Comparison of ENCODE assay signal across 4 cellular contexts in genomic region chr7:21524680-21525079, GRCh38.
"Had no signal": no experiment of that assay in that cellular context is flagged by ENCODE, and none has a peak within 500 bp of the region (broad histone marks: within the 10 kb centered on the region; RNA-seq: fewer than 3 reads in every experiment).

No MANE protein-coding gene starts in this region.

- H3K27ac ChIP-seq: HL-60, KMS-11 had no signal

- H3K4me3 ChIP-seq: K562 had no signal

- ATAC-seq: HepG2, K562 had no signal
